ENCODE assay signal across 11 cellular contexts in the genomic region with DNA sequence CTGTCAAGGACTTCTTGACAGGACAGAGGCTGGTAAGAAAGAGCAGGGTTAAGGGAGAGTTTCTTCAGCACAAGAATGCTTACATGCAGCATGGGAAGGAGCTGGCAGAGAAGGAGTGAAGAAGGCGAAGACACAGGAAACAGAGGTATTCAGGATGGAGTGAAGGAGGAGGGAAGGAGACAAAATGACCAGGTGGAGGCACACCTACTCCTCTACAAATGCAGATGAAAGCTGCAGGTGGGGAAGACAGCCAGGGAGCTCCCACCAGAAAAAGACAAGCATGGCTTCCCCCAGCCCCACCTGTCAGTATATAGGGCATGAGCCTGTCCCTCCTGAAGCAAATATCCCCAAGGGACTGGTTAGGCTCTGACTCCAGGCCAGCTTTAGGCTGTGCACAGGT. TPM values are rescaled to one million over a fixed set of nuclear protein-coding genes. Genes with fewer than 3 reads are reported as not detected.
DNase-seq lines count a peak whose midpoint lies in the region; ATAC-seq and TF ChIP-seq lines count a peak whose summit lies in the region.
"Had no signal": no experiment of that assay in that cellular context is flagged by ENCODE, and none has a peak within 500 bp of the region (broad histone marks: within the 10 kb centered on the region; RNA-seq: fewer than 3 reads in every experiment).

No MANE protein-coding gene starts in this region.

- no peaks in the 10 kb centered on the region for H3K27me3 Mint-ChIP-seq in T-helper 2 cell treated with Interferon-gamma antibody and Interleukin-4, amounts not matched to agents 5 μg/mL and 100 μg/mL, for 36 hours (ENCODE audit: low read depth)
- no peaks in the 10 kb centered on the region for H3K27me3 Mint-ChIP-seq in activated T-helper 1 cell treated with anti-CD3 and anti-CD28 coated beads, Interleukin-12 subunit alpha, Interleukin-12 subunit beta, Interleukin-2, Interleukin-4 antibody, amounts not matched to agents 30 ng/mL and 10 ng/mL and 1 ng/mL, durations not matched to agents 14 hours and 24 hours and 36 hours (ENCODE audit: insufficient read depth)
- no peaks in the 10 kb centered on the region for H3K27me3 Mint-ChIP-seq in natural killer cell (ENCODE audit: low read depth in 2 of 2)

- no peak overlapping the region for H3K4me3 Mint-ChIP-seq in T-helper 2 cell treated with Interferon-gamma antibody and Interleukin-4, amounts not matched to agents 5 μg/mL and 100 μg/mL, for 36 hours
- no peak overlapping the region for H3K4me3 Mint-ChIP-seq in activated T-helper 1 cell treated with anti-CD3 and anti-CD28 coated beads, Interleukin-12 subunit alpha, Interleukin-12 subunit beta, Interleukin-2, Interleukin-4 antibody, amounts not matched to agents 30 ng/mL and 10 ng/mL and 1 ng/mL, durations not matched to agents 14 hours and 24 hours and 36 hours
- H3K4me3 Mint-ChIP-seq in natural killer cell: no peak overlapping the region

- H3K36me3 Mint-ChIP-seq in T-helper 2 cell treated with Interferon-gamma antibody and Interleukin-4, amounts not matched to agents 5 μg/mL and 100 μg/mL, for 36 hours (ENCODE audit: low read depth): peaks cover 49% of the 10 kb centered on the region
- peaks cover 42% of the 10 kb centered on the region for H3K36me3 Mint-ChIP-seq in activated T-helper 1 cell treated with anti-CD3 and anti-CD28 coated beads, Interleukin-12 subunit alpha, Interleukin-12 subunit beta, Interleukin-2, Interleukin-4 antibody, amounts not matched to agents 30 ng/mL and 10 ng/mL and 1 ng/mL, durations not matched to agents 14 hours and 24 hours and 36 hours (ENCODE audit: low read depth)
- no peaks in the 10 kb centered on the region for H3K36me3 Mint-ChIP-seq in natural killer cell

- H3K9me3 Mint-ChIP-seq in T-helper 2 cell treated with Interferon-gamma antibody and Interleukin-4, amounts not matched to agents 5 μg/mL and 100 μg/mL, for 36 hours: no peaks in the 10 kb centered on the region
- H3K9me3 Mint-ChIP-seq in activated T-helper 1 cell treated with anti-CD3 and anti-CD28 coated beads, Interleukin-12 subunit alpha, Interleukin-12 subunit beta, Interleukin-2, Interleukin-4 antibody, amounts not matched to agents 30 ng/mL and 10 ng/mL and 1 ng/mL, durations not matched to agents 14 hours and 24 hours and 36 hours: no peaks in the 10 kb centered on the region
- H3K9me3 Mint-ChIP-seq in natural killer cell: no peaks in the 10 kb centered on the region

- H3K4me1 Mint-ChIP-seq in T-helper 2 cell treated with Interferon-gamma antibody and Interleukin-4, amounts not matched to agents 5 μg/mL and 100 μg/mL, for 36 hours (ENCODE audit: low read depth): peaks cover 9% of the 10 kb centered on the region
- H3K4me1 Mint-ChIP-seq in activated T-helper 1 cell treated with anti-CD3 and anti-CD28 coated beads, Interleukin-12 subunit alpha, Interleukin-12 subunit beta, Interleukin-2, Interleukin-4 antibody, amounts not matched to agents 30 ng/mL and 10 ng/mL and 1 ng/mL, durations not matched to agents 14 hours and 24 hours and 36 hours (ENCODE audit: low read depth): peaks cover 19% of the 10 kb centered on the region
- H3K4me1 Mint-ChIP-seq in natural killer cell: peaks cover 8 to 19% of the 10 kb centered on the region in 2 donors

- no peak for TF ChIP-seq CTCF in natural killer cell (IDR thresholded peaks at IDR 0.05)

- peak; percentile 8 for ATAC-seq in HG02759 (IDR thresholded peaks at IDR 0.05; ENCODE audit: unreplicated experiment)
- no peak for ATAC-seq in natural killer cell
- no peak for ATAC-seq in HG03442 (IDR thresholded peaks at IDR 0.05; ENCODE audit: unreplicated experiment)

- DNase-seq in T-helper 2 cell treated with Interferon-gamma antibody and Interleukin-4, amounts not matched to agents 5 μg/mL and 100 μg/mL, for 36 hours (ENCODE audit: low spot score): no peak
- no peak for DNase-seq in T-helper 2 cell
- DNase-seq in activated T-helper 1 cell treated with anti-CD3 and anti-CD28 coated beads, Interleukin-12 subunit alpha, Interleukin-12 subunit beta, Interleukin-2, Interleukin-4 antibody, amounts not matched to agents 30 ng/mL and 10 ng/mL and 1 ng/mL, durations not matched to agents 14 hours and 24 hours and 36 hours (ENCODE audit: low spot score): no peak
- DNase-seq in natural killer cell: no peak
- DNase-seq in ecto neural progenitor cell (ENCODE audit: low spot score): no peak
- DNase-seq in foreskin melanocyte: no peak
- DNase-seq: MV-4-11, NCI-H2171, occipital lobe had no signal

- intact Hi-C loops in activated T-helper 1 cell treated with anti-CD3 and anti-CD28 coated beads, Interleukin-12 subunit alpha, Interleukin-12 subunit beta, Interleukin-2, Interleukin-4 antibody, amounts not matched to agents 30 ng/mL and 10 ng/mL and 1 ng/mL, durations not matched to agents 14 hours and 24 hours and 36 hours (cut with micrococcal nuclease): no loop called here
- intact Hi-C loops in natural killer cell (cut with micrococcal nuclease): no loop called here

- H3K27ac Mint-ChIP-seq in T-helper 2 cell treated with Interferon-gamma antibody and Interleukin-4, amounts not matched to agents 5 μg/mL and 100 μg/mL, for 36 hours: peak overlapping the region; percentile 72
- peak overlapping the region; percentile 77 for H3K27ac Mint-ChIP-seq in activated T-helper 1 cell treated with anti-CD3 and anti-CD28 coated beads, Interleukin-12 subunit alpha, Interleukin-12 subunit beta, Interleukin-2, Interleukin-4 antibody, amounts not matched to agents 30 ng/mL and 10 ng/mL and 1 ng/mL, durations not matched to agents 14 hours and 24 hours and 36 hours
- peak overlapping the region; percentile 32 to 83 for H3K27ac Mint-ChIP-seq in natural killer cell

RNA-seq across cellular contexts. Expression of a gene that starts 29.6 kb away (rescaled TPM):
- 26.8 and 29.0 TPM in 2 replicates for total RNA-seq in activated T-helper 1 cell treated with anti-CD3 and anti-CD28 coated beads, Interleukin-12 subunit alpha, Interleukin-12 subunit beta, Interleukin-2, Interleukin-4 antibody, amounts not matched to agents 30 ng/mL and 10 ng/mL and 1 ng/mL, durations not matched to agents 14 hours and 24 hours and 36 hours
- 1 to 10 TPM; 6.7 to 9.2 (median 6.9) TPM for total RNA-seq in natural killer cell

RNA-seq across cellular contexts. Expression of a gene that starts 57.2 kb away (rescaled TPM):
- 159 and 172 TPM in 2 replicates for total RNA-seq in activated T-helper 1 cell treated with anti-CD3 and anti-CD28 coated beads, Interleukin-12 subunit alpha, Interleukin-12 subunit beta, Interleukin-2, Interleukin-4 antibody, amounts not matched to agents 30 ng/mL and 10 ng/mL and 1 ng/mL, durations not matched to agents 14 hours and 24 hours and 36 hours
- total RNA-seq in natural killer cell: 100 to 1,000 TPM; 138 to 202 (median 158) TPM
